In genomic region chr11:34355726-34356125, GRCh38 we compare ENCODE assay signal across 9 cellular contexts. TPM values are rescaled to one million over a fixed set of nuclear protein-coding genes. Genes with fewer than 3 reads are reported as not detected.
DNase-seq lines count a peak whose midpoint lies in the region; ATAC-seq and TF ChIP-seq lines count a peak whose summit lies in the region.
"Had no signal": no experiment of that assay in that cellular context is flagged by ENCODE, and none has a peak within 500 bp of the region (broad histone marks: within the 10 kb centered on the region; RNA-seq: fewer than 3 reads in every experiment).

No MANE protein-coding gene starts in this region.

- TF ChIP-seq POLR2A in vagina (IDR thresholded peaks at IDR 0.05) = no peak

- H3K4ac ChIP-seq in mesenchymal stem cell (ENCODE audit: low read depth in 1 of 2, low read length in 2 of 2) = no peak overlapping the region

- H3K4me3 ChIP-seq in astrocyte of the spinal cord (ENCODE audit: low read depth, low read length) (peak overlapping the region; percentile 66), mesenchymal stem cell (ENCODE audit: insufficient read depth in 1 of 2, low read depth in 1 of 2, low read length in 2 of 2) (no peak overlapping the region), vagina (peak overlapping the region; percentile 61 to 70)

- H3K4me1 Mint-ChIP-seq in stimulated activated naive CD8-positive, alpha-beta T cell treated with anti-CD3 and anti-CD28 coated beads, Interleukin-15, Interleukin-2, amounts not matched to agents 100 ng/mL and 50 ng/mL, for 24 hours (ENCODE audit: low read depth) = peaks cover 28% of the 10 kb centered on the region

- H3K9me3 ChIP-seq in mesenchymal stem cell (ENCODE audit: control insufficient read depth, low read length) (no peaks in the 10 kb centered on the region), vagina (no peaks in the 10 kb centered on the region)

- no peak overlapping the region for H2BK15ac ChIP-seq in mesenchymal stem cell (ENCODE audit: low read depth, poor library complexity, severe bottlenecking)

- H2BK120ac ChIP-seq in mesenchymal stem cell (ENCODE audit: low read depth, low read length) = no peak overlapping the region

- no peak overlapping the region for H2AFZ ChIP-seq in mesenchymal stem cell (ENCODE audit: low read depth, low read length)

- H2BK12ac ChIP-seq in mesenchymal stem cell (ENCODE audit: low read length in 2 of 2) = no peak overlapping the region

- H3K4me3 Mint-ChIP-seq in stimulated activated naive CD8-positive, alpha-beta T cell treated with anti-CD3 and anti-CD28 coated beads, Interleukin-15, Interleukin-2, amounts not matched to agents 100 ng/mL and 50 ng/mL, for 24 hours = peak overlapping the region; percentile 83

- H3K27ac ChIP-seq in mesenchymal stem cell (ENCODE audit: low read length, poor library complexity, severe bottlenecking) = no peak overlapping the region
- H3K27ac ChIP-seq in vagina = peak overlapping the region; percentile 64

- in situ Hi-C loops in astrocyte of the spinal cord (cut with HindIII; ENCODE audit: low sequenced_read_pairs) = no loop called here

- 85% methylated on average over 2 of the region's 3 CpGs for WGBS in mesenchymal stem cell

- no peak overlapping the region for H3K18ac ChIP-seq in mesenchymal stem cell (ENCODE audit: low read depth in 1 of 2, low read length in 2 of 2)

- H3K9me3 Mint-ChIP-seq in stimulated activated naive CD8-positive, alpha-beta T cell treated with anti-CD3 and anti-CD28 coated beads, Interleukin-15, Interleukin-2, amounts not matched to agents 100 ng/mL and 50 ng/mL, for 24 hours = no peaks in the 10 kb centered on the region

- H3K4me1 ChIP-seq in mesenchymal stem cell (ENCODE audit: control insufficient read depth, insufficient read depth, low read depth, low read length) = peaks cover 19% of the 10 kb centered on the region
- peaks cover 26% of the 10 kb centered on the region for H3K4me1 ChIP-seq in vagina

- H3K27me3 Mint-ChIP-seq in stimulated activated naive CD8-positive, alpha-beta T cell treated with anti-CD3 and anti-CD28 coated beads, Interleukin-15, Interleukin-2, amounts not matched to agents 100 ng/mL and 50 ng/mL, for 24 hours = peaks cover 61% of the 10 kb centered on the region

- intact Hi-C loops in vagina (cut with DNase I) = loop anchor here (2.0 to 5.0 kb wide), 2 partner anchors 25 to 303 kb away; partner anchors contain the start of gene CAPRIN1

- H3K4me2 ChIP-seq in mesenchymal stem cell (ENCODE audit: low read length, poor library complexity, severe bottlenecking) = peak overlapping the region; percentile 87

- no peak overlapping the region for H3K9ac ChIP-seq in mesenchymal stem cell (ENCODE audit: low read length)

- H2BK5ac ChIP-seq in mesenchymal stem cell (ENCODE audit: low read depth, low read length, poor library complexity, severe bottlenecking) = no peak overlapping the region

- no peak overlapping the region for H4K8ac ChIP-seq in mesenchymal stem cell (ENCODE audit: low read length)

- H2AK5ac ChIP-seq in mesenchymal stem cell (ENCODE audit: low read length, severe bottlenecking) = no peak overlapping the region

- H3K14ac ChIP-seq in mesenchymal stem cell (ENCODE audit: low read length in 2 of 2) = no peak overlapping the region

- DNase-seq in stimulated activated naive CD8-positive, alpha-beta T cell treated with anti-CD3 and anti-CD28 coated beads, Interleukin-15, Interleukin-2, amounts not matched to agents 100 U/mL and 50 U/mL, for 24 hours = no peak
- DNase-seq in astrocyte of the spinal cord (ENCODE audit: low read depth, low spot score) (no peak), mesenchymal stem cell (no peak), vagina (ENCODE audit: extremely low spot score in 2 of 2) (peak in 1 of 2 donors; percentile 79), NCI-H1105 treated with DMSO at 0.1 percent for 48 hours (lab: John Stamatoyannopoulos, UW) (no peak), SIG-M5 treated with dmso at 0.1 percent for 504 hours (lab: John Stamatoyannopoulos, UW; ENCODE audit: unreplicated experiment) (no peak)

- no peaks in the 10 kb centered on the region for H3K36me3 ChIP-seq in mesenchymal stem cell (ENCODE audit: control insufficient read depth in 1 of 2, insufficient read depth in 2 of 2, low read depth in 1 of 2, low read length in 2 of 2)
- no peaks in the 10 kb centered on the region for H3K36me3 ChIP-seq in vagina

- H3K36me3 Mint-ChIP-seq in stimulated activated naive CD8-positive, alpha-beta T cell treated with anti-CD3 and anti-CD28 coated beads, Interleukin-15, Interleukin-2, amounts not matched to agents 100 ng/mL and 50 ng/mL, for 24 hours (ENCODE audit: low read depth) = peaks cover 7% of the 10 kb centered on the region

- H4K91ac ChIP-seq in mesenchymal stem cell (ENCODE audit: low read length) = no peak overlapping the region

- H3K27me3 ChIP-seq in mesenchymal stem cell (ENCODE audit: control insufficient read depth in 1 of 2, insufficient read depth in 1 of 2, low read length in 2 of 2) (peaks cover 0 to 5% of the 10 kb centered on the region in 2 experiments), vagina (no peaks in the 10 kb centered on the region)

- no peak overlapping the region for H3K27ac Mint-ChIP-seq in stimulated activated naive CD8-positive, alpha-beta T cell treated with anti-CD3 and anti-CD28 coated beads, Interleukin-15, Interleukin-2, amounts not matched to agents 100 ng/mL and 50 ng/mL, for 24 hours

- peaks cover 7% of the 10 kb centered on the region for H3K79me1 ChIP-seq in mesenchymal stem cell (replicated peaks; ENCODE audit: low read length, poor library complexity, severe bottlenecking)

- TF ChIP-seq CTCF in astrocyte of the spinal cord (IDR thresholded peaks at IDR 0.05; ENCODE audit: low read depth, low read length) (no peak), vagina (IDR thresholded peaks at IDR 0.05) (no peak)

- H3K23ac ChIP-seq in mesenchymal stem cell (ENCODE audit: low read length in 2 of 2) = no peak overlapping the region

- no peak for ATAC-seq in stimulated activated naive CD8-positive, alpha-beta T cell treated with anti-CD3 and anti-CD28 coated beads, Interleukin-15, Interleukin-2, amounts not matched to agents 100 U/mL and 50 U/mL, for 24 hours
- ATAC-seq in GM21390 (IDR thresholded peaks at IDR 0.05; ENCODE audit: unreplicated experiment) = no peak
- ATAC-seq: esophagus mucosa had no signal

RNA-seq across cellular contexts. Expression of gene ABTB2, which starts 2.1 kb away (rescaled TPM):
- 0.39 TPM for polyA plus RNA-seq in mesenchymal stem cell (2013, experiment 1 of 2)
- 0.41 TPM for polyA plus RNA-seq in mesenchymal stem cell (2013, experiment 2 of 2)
- 10.8 TPM for total RNA-seq in vagina

Comparison
In these comparisons a context has a peak if more than half of its experiments do, and no peak if none do; other contexts are left out.
1. H3K4me3 ChIP-seq: peak in astrocyte of the spinal cord (single experiment) and vagina (2 of 2); none in mesenchymal stem cell (0 of 2).